ENCODE assay signal across 8 cellular contexts in the genomic region with DNA sequence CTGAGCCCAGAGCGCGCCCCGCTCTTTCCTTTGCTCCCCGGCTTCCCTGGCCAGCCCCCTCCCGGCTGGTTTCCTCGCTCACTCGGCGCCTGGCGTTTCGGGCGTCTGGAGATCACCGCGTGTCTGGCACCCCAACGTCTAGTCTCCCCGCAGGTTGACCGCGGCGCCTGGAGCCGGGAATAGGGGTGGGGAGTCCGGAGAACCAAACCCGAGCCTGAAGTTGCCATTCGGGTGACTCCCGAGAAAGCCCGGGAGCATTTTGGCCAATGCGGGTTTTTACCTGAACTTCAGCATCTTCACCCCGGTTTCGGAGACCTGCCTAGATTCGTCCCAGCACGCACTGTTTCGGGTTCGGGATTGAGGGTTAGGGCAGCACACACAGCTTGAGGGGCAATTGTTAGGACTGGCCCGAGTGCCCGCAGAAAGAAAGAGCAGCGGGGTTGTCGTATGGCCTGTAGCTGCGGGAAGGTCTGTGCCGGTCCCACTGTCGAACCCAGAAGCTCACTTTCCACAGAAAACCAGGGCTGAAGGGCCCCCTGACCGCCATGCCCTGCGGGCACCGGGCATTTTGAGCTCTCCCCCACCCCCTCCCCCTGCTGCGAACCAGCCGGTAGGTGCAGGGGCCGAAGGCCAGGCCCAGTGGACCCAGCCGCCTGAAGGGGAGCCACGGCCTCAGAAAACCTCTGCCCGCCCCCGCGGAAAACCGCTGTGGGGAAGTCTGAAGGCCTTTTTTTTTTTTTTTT. TPM values are rescaled to one million over a fixed set of nuclear protein-coding genes. Genes with fewer than 3 reads are reported as not detected.
DNase-seq lines count a peak whose midpoint lies in the region; ATAC-seq and TF ChIP-seq lines count a peak whose summit lies in the region.

No MANE protein-coding gene starts in this region.

- TF ChIP-seq CTCF in Loucy (conservative IDR thresholded peaks at IDR 0.05; ENCODE audit: low read length) (no peak), right lobe of liver (IDR thresholded peaks at IDR 0.05) (no peak)

- peak overlapping the region; percentile 99 for H3K4me3 ChIP-seq in Loucy (ENCODE audit: low read length, poor library complexity, severe bottlenecking)
- peak overlapping the region; percentile 63 to 83 (median 81) for H3K4me3 ChIP-seq in right lobe of liver

- H3F3A ChIP-seq in Loucy (ENCODE audit: low read depth): no peaks in the 10 kb centered on the region

- peak overlapping the region; percentile 82 for H3K9ac ChIP-seq in Loucy (ENCODE audit: low read depth, low read length, poor library complexity, severe bottlenecking)

- H3K27me3 ChIP-seq in Loucy (ENCODE audit: insufficient read depth, low read length, poor library complexity, severe bottlenecking) (no peaks in the 10 kb centered on the region), right lobe of liver (no peaks in the 10 kb centered on the region)

- no peak overlapping the region for H2AFZ ChIP-seq in Loucy (ENCODE audit: low read length)

- 17% methylated on average over 14 of the region's 50 CpGs for WGBS in right lobe of liver (ENCODE audit: insufficient coverage, low coverage, low lambda C conversion rate, missing lambda C conversion rate)

- DNase-seq in activated naive CD4-positive, alpha-beta T cell treated with anti-CD3 and anti-CD28 coated beads, Interleukin-2, amount 50 U/mL, for 16 hours: peak; percentile 61
- DNase-seq in right lobe of liver (peak; percentile 62 to 86 (median 81)), kidney tubule cell (ENCODE audit: low spot score) (no peak), COR-L47 (lab: John Stamatoyannopoulos, UW) (no peak), HuH-7.5 (ENCODE audit: low spot score) (no peak)
- peak in 4 of 6 experiments; percentile 9 to 52 (median 28) for DNase-seq in stimulated activated naive CD4-positive, alpha-beta T cell (lab: John Stamatoyannopoulos, UW)

- no peaks in the 10 kb centered on the region; the same call in 1 of the 2 replicates for H3K36me3 ChIP-seq in Loucy (ENCODE audit: insufficient read depth, low read length)
- H3K36me3 ChIP-seq in right lobe of liver: no peaks in the 10 kb centered on the region

- H3K79me2 ChIP-seq in Loucy (ENCODE audit: insufficient read depth, low read length): peaks cover 87% of the 10 kb centered on the region

- peak; percentile 44 to 66 (median 58) for ATAC-seq in right lobe of liver
- no peak for ATAC-seq in GM18868 (IDR thresholded peaks at IDR 0.05; ENCODE audit: unreplicated experiment)

- intact Hi-C loops in right lobe of liver (cut with DNase I): no loop called here

- H3K9me2 ChIP-seq in Loucy (replicated peaks; ENCODE audit: low read depth, low read length): no peaks in the 10 kb centered on the region

- H4K20me1 ChIP-seq in Loucy (ENCODE audit: insufficient read depth, low read length, poor library complexity, severe bottlenecking): peaks cover 50% of the 10 kb centered on the region

- H3K4me2 ChIP-seq in Loucy (ENCODE audit: low read depth, low read length, poor library complexity, severe bottlenecking): peak overlapping the region; percentile 97

- H3K9me3 ChIP-seq in Loucy (ENCODE audit: insufficient read depth, low read depth, low read length) (no peaks in the 10 kb centered on the region), right lobe of liver (no peaks in the 10 kb centered on the region)

- peak overlapping the region in 2 of 3 donors; percentile 29 to 86 for H3K27ac ChIP-seq in right lobe of liver

- H3K4me1 ChIP-seq in Loucy (ENCODE audit: insufficient read depth, low read length, poor library complexity, severe bottlenecking): peaks cover 66% of the 10 kb centered on the region
- peaks cover 0 to 25% (median 3%) of the 10 kb centered on the region in 4 donors for H3K4me1 ChIP-seq in right lobe of liver

- TF ChIP-seq POLR2A in right lobe of liver (IDR thresholded peaks at IDR 0.05): peak; percentile 16

RNA-seq across cellular contexts. Expression of a gene that starts 2.1 kb away (rescaled TPM):
- total RNA-seq in right lobe of liver: 10 to 100 TPM; 12.6 to 19.2 (median 14.9) TPM

Comparison
In these comparisons a context has a peak if more than half of its experiments do, and no peak if none do; other contexts are left out.
1. DNase-seq: peak in activated naive CD4-positive, alpha-beta T cell treated with anti-CD3 and anti-CD28 coated beads, Interleukin-2, amount 50 U/mL, for 16 hours (single experiment), right lobe of liver (3 of 3) and stimulated activated naive CD4-positive, alpha-beta T cell (4 of 6); none in kidney tubule cell (single experiment), COR-L47 (single experiment) and HuH-7.5 (single experiment).